Comparison of ENCODE assay signal across 8 cellular contexts in the genomic region with DNA sequence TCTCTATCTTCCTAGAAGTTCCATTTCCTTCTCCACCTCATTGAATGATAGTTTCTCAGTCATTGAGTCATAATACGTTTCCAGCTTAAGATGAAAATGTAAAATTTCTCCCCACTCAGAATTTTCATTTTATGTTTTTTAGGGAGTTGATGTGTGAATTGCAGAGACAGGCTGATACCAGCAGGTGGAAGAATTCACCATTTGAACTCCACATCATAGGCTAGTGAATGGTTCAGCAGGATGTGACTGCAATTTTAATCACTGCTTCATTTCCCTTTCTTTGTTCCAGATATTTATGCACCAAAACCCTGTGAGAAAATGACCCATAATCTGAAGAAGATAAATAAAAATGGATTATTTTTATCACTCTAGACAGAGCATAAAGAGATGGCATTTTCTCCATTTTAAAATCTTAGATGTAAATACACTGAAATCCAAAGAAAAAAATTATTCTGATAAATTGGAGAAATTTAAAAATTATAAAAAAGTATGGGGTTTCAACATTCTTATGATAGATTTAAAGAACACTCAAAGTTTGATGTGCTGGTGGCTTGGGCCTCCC. TPM values are rescaled to one million over a fixed set of nuclear protein-coding genes. Genes with fewer than 3 reads are reported as not detected.
DNase-seq lines count a peak whose midpoint lies in the region; ATAC-seq and TF ChIP-seq lines count a peak whose summit lies in the region.

No MANE protein-coding gene starts in this region.

- peak; percentile 58 for ATAC-seq in GM19395 (IDR thresholded peaks at IDR 0.05; ENCODE audit: unreplicated experiment)
- ATAC-seq in lung (ENCODE audit: insufficient read depth, low FRiP score): no peak
- no peak for ATAC-seq in GM18517 (IDR thresholded peaks at IDR 0.05; ENCODE audit: unreplicated experiment)
- no peak for ATAC-seq in HG03520 (IDR thresholded peaks at IDR 0.05; ENCODE audit: unreplicated experiment)

- no peak overlapping the region for H3K4me3 ChIP-seq in colonic mucosa
- no peak overlapping the region for H3K4me3 ChIP-seq in lung
- H3K4me3 ChIP-seq in vagina: no peak overlapping the region

- H3K27ac ChIP-seq in colonic mucosa (no peak overlapping the region), lung (ENCODE audit: low read depth in 1 of 2, low read length in 1 of 2) (peak overlapping the region in 1 of 2 donors; percentile 66), vagina (peak overlapping the region; percentile 42)

- H3K9me3 ChIP-seq in colonic mucosa (no peaks in the 10 kb centered on the region), lung (ENCODE audit: control insufficient read depth in 2 of 2, insufficient read depth in 1 of 2, low read length in 1 of 2) (no peaks in the 10 kb centered on the region), vagina (no peaks in the 10 kb centered on the region)

- no peak for TF ChIP-seq POLR2A in vagina (IDR thresholded peaks at IDR 0.05)

- H3K4me1 ChIP-seq in colonic mucosa (no peaks in the 10 kb centered on the region), lung (ENCODE audit: control insufficient read depth in 2 of 2, insufficient read depth in 2 of 2, low read length in 2 of 2) (no peaks in the 10 kb centered on the region), vagina (peaks cover 11% of the 10 kb centered on the region)

- H3K36me3 ChIP-seq in colonic mucosa (no peaks in the 10 kb centered on the region), lung (ENCODE audit: control insufficient read depth in 2 of 2, insufficient read depth in 2 of 2, low read length in 2 of 2) (no peaks in the 10 kb centered on the region), vagina (no peaks in the 10 kb centered on the region)

- intact Hi-C loops in colonic mucosa (cut with DNase I) (loop anchor here (5.0 kb wide), 1 partner anchor 267 kb away; no protein-coding TSS in a partner anchor), vagina (cut with DNase I) (no loop called here)

- no peak overlapping the region for H3K9ac ChIP-seq in colonic mucosa (ENCODE audit: low read depth in 2 of 2, low read length in 2 of 2)

- no peaks in the 10 kb centered on the region for H3K27me3 ChIP-seq in colonic mucosa
- H3K27me3 ChIP-seq in lung (ENCODE audit: control insufficient read depth, insufficient read depth): no peaks in the 10 kb centered on the region
- H3K27me3 ChIP-seq in vagina: no peaks in the 10 kb centered on the region

- TF ChIP-seq CTCF in colonic mucosa (IDR thresholded peaks at IDR 0.05) (peak; percentile 49), lung (IDR thresholded peaks at IDR 0.05; ENCODE audit: control extremely low read depth, extremely low read depth) (peak; percentile 28), vagina (IDR thresholded peaks at IDR 0.05) (peak; percentile 37 to 63 (median 63))

- 13% methylated on average over 1 of the region's 1 CpG for WGBS in lung, 2 donors

- DNase-seq in AML-193 (lab: John Stamatoyannopoulos, UW): peak; percentile 56 to 58
- DNase-seq in NCI-H526 treated with DMSO at 0.1 percent for 48 hours (lab: John Stamatoyannopoulos, UW): peak; percentile 18
- DNase-seq in colonic mucosa: no peak
- no peak for DNase-seq in lung (ENCODE audit: low spot score)
- no peak for DNase-seq in vagina (ENCODE audit: extremely low spot score in 2 of 2)

RNA-seq across cellular contexts. Expression of a gene that starts 10.6 kb away (rescaled TPM):
- total RNA-seq in colonic mucosa (10 to 100 TPM; 33.0 to 54.2 TPM), lung (10 to 100 TPM; 41.2 to 49.4 TPM), vagina (84.0 TPM)
- polyA plus RNA-seq in lung: 10 to 100 TPM; 18.7 to 85.4 TPM

Comparison
In these comparisons a context has a peak if more than half of its experiments do, and no peak if none do; other contexts are left out.
1. DNase-seq: peak in AML-193 (2 of 2) and NCI-H526 treated with DMSO at 0.1 percent for 48 hours (single experiment); none in colonic mucosa (single experiment), lung (single experiment) and vagina (0 of 2).
2. Peak in every context shown above with its lines, with median percentiles within 50 percentile points of each other: CTCF ChIP-seq.